32 cellular contexts compared by ENCODE assay signal in genomic region chr11:57977709-57978108, GRCh38. TPM values are rescaled to one million over a fixed set of nuclear protein-coding genes. Genes with fewer than 3 reads are reported as not detected.
"Had no signal": no experiment of that assay in that cellular context is flagged by ENCODE, and none has a peak within 500 bp of the region (broad histone marks: within the 10 kb centered on the region; RNA-seq: fewer than 3 reads in every experiment).

No MANE protein-coding gene starts in this region.

- DNase-seq: activated CD4-positive, alpha-beta T cell treated with anti-CD3 and anti-CD28 coated beads for 4 hours; activated CD4-positive, alpha-beta T cell treated with anti-CD3 and anti-CD28 coated beads, Interleukin-2, amount 50 U/mL, for 4 hours; activated naive CD4-positive, alpha-beta T cell; activated T-cell treated with anti-CD3 and anti-CD28 coated beads for 4 hours; activated T-cell treated with anti-CD3 and anti-CD28 coated beads, Interleukin-2, amount 50 U/mL, for 72 hours; anterior cingulate cortex; colonic mucosa; effector CD8-positive, alpha-beta T cell; gastrocnemius medialis; glutamatergic neuron; left colon; midbrain; retina; sigmoid colon; stimulated activated CD4-positive, alpha-beta T cell treated with anti-CD3 and anti-CD28 coated beads, Interleukin-2, amount 100 ng/mL, for 24 hours; stimulated activated naive CD4-positive, alpha-beta T cell; T-helper 1 cell; testis; trophoblast cell had no signal

- H3K4me3 Mint-ChIP-seq: activated T-cell treated with anti-CD3 and anti-CD28 coated beads, Interleukin-2, amount 50 U/mL, for 72 hours; nephron; T-helper 2 cell treated with Interferon-gamma antibody and Interleukin-4, amounts not matched to agents 5 μg/mL and 100 μg/mL, for 36 hours had no signal

- ATAC-seq: activated naive CD4-positive, alpha-beta T cell treated with anti-CD3 and anti-CD28 coated beads, Interleukin-2, amount 50 U/mL, for 72 hours; activated T-cell treated with anti-CD3 and anti-CD28 coated beads, Interleukin-2, amount 50 U/mL, for 72 hours; gastrocnemius medialis; left colon had no signal

- H3K27ac ChIP-seq: colonic mucosa, gastrocnemius medialis, neutrophil, prostate gland, sigmoid colon, testis, vagina had no signal

- H3K27me3 ChIP-seq: colonic mucosa, gastrocnemius medialis, neutrophil, sigmoid colon, testis, vagina had no signal

- H3K36me3 ChIP-seq: colonic mucosa, gastrocnemius medialis, neutrophil, prostate gland, sigmoid colon, vagina had no signal

- H3K4me1 ChIP-seq: colonic mucosa, prostate gland, sigmoid colon, testis, vagina had no signal

- H3K36me3 Mint-ChIP-seq: activated naive CD4-positive, alpha-beta T cell treated with anti-CD3 and anti-CD28 coated beads, Interleukin-2, amount 50 U/mL, for 72 hours had no signal

- H3K27ac Mint-ChIP-seq: activated naive CD4-positive, alpha-beta T cell treated with anti-CD3 and anti-CD28 coated beads, Interleukin-2, amount 50 U/mL, for 72 hours; activated T-cell treated with anti-CD3 and anti-CD28 coated beads, Interleukin-2, amount 50 U/mL, for 72 hours; nephron; T-helper 2 cell treated with Interferon-gamma antibody and Interleukin-4, amounts not matched to agents 5 μg/mL and 100 μg/mL, for 36 hours had no signal

- H3K9me3 ChIP-seq: colonic mucosa, gastrocnemius medialis, neutrophil, prostate gland, sigmoid colon, testis, vagina had no signal

- H3K9me3 Mint-ChIP-seq: activated naive CD4-positive, alpha-beta T cell treated with anti-CD3 and anti-CD28 coated beads, Interleukin-2, amount 50 U/mL, for 72 hours; nephron; T-helper 2 cell treated with Interferon-gamma antibody and Interleukin-4, amounts not matched to agents 5 μg/mL and 100 μg/mL, for 36 hours had no signal

- H3K4me3 ChIP-seq: colonic mucosa, gastrocnemius medialis, prostate gland, sigmoid colon, smooth muscle cell, testis, vagina had no signal

RNA-seq across cellular contexts. Expression of gene OR9Q1, which starts 46.0 kb away (rescaled TPM):
- total RNA-seq: activated naive CD4-positive, alpha-beta T cell treated with anti-CD3 and anti-CD28 coated beads, Interleukin-2, amount 50 U/mL, for 72 hours; activated T-cell treated with anti-CD3 and anti-CD28 coated beads, Interleukin-2, amount 50 U/mL, for 72 hours; colonic mucosa; dermis microvascular lymphatic vessel endothelial cell; epithelial cell of proximal tubule; gastrocnemius medialis; left colon; lower leg skin; osteocyte; prostate gland; sigmoid colon; smooth muscle cell; vagina had no signal
- polyA plus RNA-seq: keratinocyte, sigmoid colon, smooth muscle cell had no signal

RNA-seq across cellular contexts. Expression of gene OR6Q1, which starts 53.0 kb away (rescaled TPM):
- total RNA-seq: activated T-cell treated with anti-CD3 and anti-CD28 coated beads, Interleukin-2, amount 50 U/mL, for 72 hours; colonic mucosa; dermis microvascular lymphatic vessel endothelial cell; epithelial cell of proximal tubule; gastrocnemius medialis; left colon; lower leg skin; osteocyte; prostate gland; sigmoid colon; smooth muscle cell; vagina had no signal
- polyA plus RNA-seq: adipose tissue, keratinocyte, sigmoid colon, smooth muscle cell had no signal
